Comparison of ENCODE assay signal across 8 cellular contexts in genomic region chr14:49688701-49689030, GRCh38. TPM values are rescaled to one million over a fixed set of nuclear protein-coding genes. Genes with fewer than 3 reads are reported as not detected.
DNase-seq lines count a peak whose midpoint lies in the region; ATAC-seq, FAIRE-seq and TF ChIP-seq lines count a peak whose summit lies in the region.

No MANE protein-coding gene starts in this region.

- H3K4me3 ChIP-seq in A549 (no peak overlapping the region), HL-60 (replicated peaks; ENCODE audit: insufficient read depth, low read length) (no peak overlapping the region)

- H3K9me3 Mint-ChIP-seq in MCF 10A (ENCODE audit: unreplicated experiment): no peaks in the 10 kb centered on the region
- H3K9me3 Mint-ChIP-seq in natural killer cell: no peaks in the 10 kb centered on the region

- H3K4me1 Mint-ChIP-seq in MCF 10A (ENCODE audit: insufficient read depth, unreplicated experiment) (peaks cover 18% of the 10 kb centered on the region), natural killer cell (peaks cover 27 to 36% of the 10 kb centered on the region in 2 donors)

- POLR2A ChIA-PET in A549 (lab: Yijun Ruan, JAX): interaction anchor here (1.3 to 1.5 kb wide), 4 partner anchors 54 to 102 kb away, joined by 6 to 26 read pairs (median 10); partner anchors contain the start of genes DNAAF2, KLHDC2, MGAT2 and RPL36AL
- POLR2A ChIA-PET in MCF 10A (lab: Yijun Ruan, JAX): interaction anchor here (0.6 to 2.2 kb wide), 6 partner anchors 9 to 164 kb away, joined by 3 to 24 read pairs (median 4); partner anchors contain the start of genes DNAAF2, KLHDC2, NEMF and RPL36AL

- intact Hi-C loops in MCF 10A (cut with micrococcal nuclease): loop anchor here (5.0 kb wide), 1 partner anchor 79 kb away; the partner anchor contains the start of gene KLHDC2
- intact Hi-C loops in natural killer cell (cut with micrococcal nuclease): loop anchor here (1.0 kb wide), 1 partner anchor 53 kb away; the partner anchor contains the start of gene DNAAF2

- BruUV-seq in MCF 10A (replicated peaks; lab: Mats Ljungman, UMichigan): no TSS peak

- no peaks in the 10 kb centered on the region for H3K27me3 Mint-ChIP-seq in MCF 10A (ENCODE audit: insufficient read depth, unreplicated experiment)
- H3K27me3 Mint-ChIP-seq in natural killer cell (ENCODE audit: low read depth in 2 of 2): no peaks in the 10 kb centered on the region

- ATAC-seq in A549: no peak
- no peak for ATAC-seq in natural killer cell

- H3K27ac ChIP-seq in A549 (peak overlapping the region; percentile 88 to 90), HL-60 (replicated peaks) (peak overlapping the region; percentile 90)

- no peaks in the 10 kb centered on the region for H3K9me3 ChIP-seq in A549

- peaks cover 20% of the 10 kb centered on the region; the same call in 1 of the 3 replicates for H3K4me1 ChIP-seq in A549

- 89% methylated on average over 8 of the region's 8 CpGs for WGBS in A549 (ENCODE audit: missing lambda C conversion rate)

- H3K27me3 ChIP-seq in HL-60 (ENCODE audit: insufficient read depth, poor library complexity, severe bottlenecking): no peaks in the 10 kb centered on the region

- TF ChIP-seq EP300 in A549 (IDR thresholded peaks at IDR 0.05): no peak

- CTCF ChIA-PET in A549 (lab: Yijun Ruan, JAX) (interaction anchor here (0.9 to 2.8 kb wide), 4 partner anchors 11 to 79 kb away, joined by 3 to 15 read pairs (median 7); partner anchors contain the start of gene KLHDC2), MCF 10A (lab: Yijun Ruan, JAX) (interaction anchor here (0.7 kb wide), 1 partner anchor 14 kb away, joined by 3 read pairs; no protein-coding TSS in a partner anchor)

- H3K4me3 Mint-ChIP-seq in MCF 10A (ENCODE audit: unreplicated experiment) (peak overlapping the region; percentile 77), natural killer cell (peak overlapping the region; percentile 88)

- peak overlapping the region; percentile 83; the same call in 2 of the 3 replicates for H3K4me2 ChIP-seq in A549

- no peak for TF ChIP-seq RAD21 in A549 (conservative IDR thresholded peaks at IDR 0.05 in 1 of 2, IDR thresholded peaks at IDR 0.05 in 1 of 2)

- H3K36me3 Mint-ChIP-seq in MCF 10A (ENCODE audit: insufficient read depth, unreplicated experiment) (no peaks in the 10 kb centered on the region), natural killer cell (no peaks in the 10 kb centered on the region)

- TF ChIP-seq POLR2A in A549 (IDR thresholded peaks at IDR 0.05; ENCODE audit: low read length): no peak

- H3K27ac Mint-ChIP-seq in MCF 10A (ENCODE audit: low read depth, unreplicated experiment): no peak overlapping the region
- H3K27ac Mint-ChIP-seq in natural killer cell: peak overlapping the region; percentile 82 to 88

- FAIRE-seq in A549 (lab: Jason Lieb, UNC): no peak

- DNase-seq in A549 (ENCODE audit: low read depth in 1 of 2, low spot score in 1 of 2): peak in 1 of 2 experiments; percentile 6
- DNase-seq in HL-60 (ENCODE audit: low read depth in 1 of 2, low spot score in 1 of 2): no peak
- no peak for DNase-seq in MCF 10A (ENCODE audit: unreplicated experiment)
- no peak for DNase-seq in natural killer cell
- no peak for DNase-seq in globus pallidus (ENCODE audit: low spot score)
- DNase-seq in SW 1271 (lab: John Stamatoyannopoulos, UW): no peak
- no peak for DNase-seq in dermis blood vessel endothelial cell
- DNase-seq in middle frontal gyrus (ENCODE audit: extremely low spot score, low spot score): no peak

- TF ChIP-seq CTCF in A549 (IDR thresholded peaks at IDR 0.05): no peak
- TF ChIP-seq CTCF in HL-60 (IDR thresholded peaks at IDR 0.05; ENCODE audit: insufficient read depth, low read length): no peak
- TF ChIP-seq CTCF in MCF 10A (IDR thresholded peaks at IDR 0.05; ENCODE audit: unreplicated experiment): no peak
- no peak for TF ChIP-seq CTCF in natural killer cell (IDR thresholded peaks at IDR 0.05)

TF ChIP-seq in A549, 52 proteins besides CTCF, POLR2A, EP300 and RAD21:
- TF ChIP-seq TFCP2L1 (CRISPR knock-in tag; IDR thresholded peaks at IDR 0.05): no peak
- no peak for TF ChIP-seq JUNB (IDR thresholded peaks at IDR 0.05)
- TF ChIP-seq POLR2AphosphoS2 (conservative IDR thresholded peaks at IDR 0.05; ENCODE audit: low read length): no peak
- no peak for TF ChIP-seq HOXB5 (CRISPR knock-in tag; IDR thresholded peaks at IDR 0.05)
- TF ChIP-seq HDAC2 (IDR thresholded peaks at IDR 0.05): peak; percentile 72; the same call in 1 of the 2 replicates
- TF ChIP-seq KDM1A (IDR thresholded peaks at IDR 0.05; ENCODE audit: low read depth): peak; percentile 9; the same call in 1 of the 2 replicates
- TF ChIP-seq BCL3 (IDR thresholded peaks at IDR 0.05): no peak

RNA-seq across cellular contexts. Expression of gene POLE2, which starts 0.7 kb away (rescaled TPM):
- polyA plus RNA-seq in A549 (2011; rRNA removed) (28.1 and 30.4 TPM in 2 replicates), A549 (2017; fragmentation: RNase III; extraction: RNeasy Plus Mini Kit Qiagen cat#74134 plus additional on column Dnase treatment) (18.0 to 23.3 TPM (median 20.2 TPM) in 3 replicates)
- 20.6 and 20.7 TPM in 2 replicates for polyA plus RNA-seq in A549 (2012; cell fraction: cytosol; rRNA removed)
- 12.8 and 19.6 TPM in 2 replicates for polyA plus RNA-seq in A549 (2012; cell fraction: nucleus; rRNA removed)
- 5.5 and 6.9 TPM in 2 replicates for polyA minus RNA-seq in A549 (2011; rRNA and poly(A)+ RNA removed)
- total RNA-seq in MCF 10A (2022) (1.9 and 3.8 TPM in 2 replicates), natural killer cell (1 to 10 TPM; 3.0 to 4.5 (median 4.1) TPM), dermis blood vessel endothelial cell (8.7 and 13.9 TPM in 2 replicates)

RNA-seq across cellular contexts. Expression of gene KLHDC1, which starts 4.3 kb away (rescaled TPM):
- 0.70 and 0.74 TPM in 2 replicates for polyA plus RNA-seq in A549 (2011; rRNA removed)
- 0.07 and 0.10 TPM in 2 replicates for polyA plus RNA-seq in A549 (2012; cell fraction: cytosol; rRNA removed)
- 0.07 and 0.18 TPM in 2 replicates for polyA plus RNA-seq in A549 (2012; cell fraction: nucleus; rRNA removed)
- polyA plus RNA-seq in A549 (2017; fragmentation: RNase III; extraction: RNeasy Plus Mini Kit Qiagen cat#74134 plus additional on column Dnase treatment): 0.42 to 1.2 TPM (median 1.1 TPM) in 3 replicates
- 0.15 and 0.54 TPM in 2 replicates for polyA minus RNA-seq in A549 (2011; rRNA and poly(A)+ RNA removed)
- 0.35 and 0.52 TPM in 2 replicates for total RNA-seq in MCF 10A (2022)
- total RNA-seq in natural killer cell: 1 to 10 TPM; 6.3 to 7.0 (median 6.9) TPM
- 1.6 and 6.6 TPM in 2 replicates for total RNA-seq in dermis blood vessel endothelial cell

RNA-seq across cellular contexts. Expression of gene DNAAF2, which starts 53.6 kb away (rescaled TPM):
- polyA plus RNA-seq in A549 (2011; rRNA removed): 10.5 and 14.1 TPM in 2 replicates
- polyA plus RNA-seq in A549 (2012; cell fraction: cytosol; rRNA removed): 10.3 and 10.5 TPM in 2 replicates
- 9.0 and 13.2 TPM in 2 replicates for polyA plus RNA-seq in A549 (2012; cell fraction: nucleus; rRNA removed)
- polyA plus RNA-seq in A549 (2017; fragmentation: RNase III; extraction: RNeasy Plus Mini Kit Qiagen cat#74134 plus additional on column Dnase treatment): 10.8 to 12.1 TPM (median 11.9 TPM) in 3 replicates
- polyA minus RNA-seq in A549 (2011; rRNA and poly(A)+ RNA removed): 2.0 and 2.1 TPM in 2 replicates
- 6.8 and 9.9 TPM in 2 replicates for total RNA-seq in MCF 10A (2022)
- total RNA-seq in natural killer cell: 10 to 100 TPM; 10.5 to 16.2 (median 11.4) TPM
- total RNA-seq in dermis blood vessel endothelial cell: 9.8 and 12.3 TPM in 2 replicates
